In the genomic region with DNA sequence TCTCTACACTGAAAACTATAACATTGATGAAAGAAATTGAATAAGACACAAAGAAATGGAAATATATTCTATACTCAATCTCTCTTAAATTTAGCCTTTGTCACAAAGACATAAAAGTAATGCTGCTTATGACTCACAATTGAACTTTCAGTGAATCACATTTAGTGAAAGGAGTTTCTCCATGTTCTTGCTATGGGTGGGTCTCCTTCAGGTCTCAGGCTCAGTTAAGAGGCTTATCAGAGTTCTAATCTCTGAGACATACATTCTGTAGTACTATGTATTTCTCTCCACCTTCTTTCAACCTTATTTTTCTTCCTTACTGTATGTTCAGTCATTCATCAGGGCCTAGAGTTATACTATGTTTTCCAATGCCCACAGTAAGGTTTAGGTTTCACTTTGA, we compare ENCODE assay signal across 23 cellular contexts.
A peak's percentile ranks its signal among the peaks of the same experiment; 100 is the strongest.
DNase-seq lines count a peak whose midpoint lies in the region; ATAC-seq, FAIRE-seq and TF ChIP-seq lines count a peak whose summit lies in the region.
"Had no signal": no experiment of that assay in that cellular context is flagged by ENCODE, and none has a peak within 500 bp of the region (broad histone marks: within the 10 kb centered on the region; RNA-seq: fewer than 3 reads in every experiment).

No MANE protein-coding gene starts in this region.

- no peaks in the 10 kb centered on the region for H3K36me3 Mint-ChIP-seq in activated naive CD8-positive, alpha-beta T cell treated with anti-CD3 and anti-CD28 coated beads, Interleukin-2, amount 50 U/mL, for 24 hours (ENCODE audit: low read depth)
- H3K36me3 Mint-ChIP-seq in activated naive CD8-positive, alpha-beta T cell treated with anti-CD3 and anti-CD28 coated beads for 36 hours = no peaks in the 10 kb centered on the region
- H3K36me3 Mint-ChIP-seq in activated T-helper 17 cell treated with anti-CD3 and anti-CD28 coated beads, Interleukin-2, amount 50 U/mL, for 72 hours (ENCODE audit: low read depth) = no peaks in the 10 kb centered on the region
- H3K36me3 Mint-ChIP-seq: CD4-positive, CD25-positive, alpha-beta regulatory T cell had no signal

- H3K27me3 ChIP-seq in keratinocyte (ENCODE audit: control insufficient read depth, extremely low read depth, insufficient read depth, low read length) = no peaks in the 10 kb centered on the region
- H3K27me3 ChIP-seq: BE2C had no signal

- peaks cover 6% of the 10 kb centered on the region for H3K4me1 ChIP-seq in keratinocyte (ENCODE audit: control insufficient read depth, extremely low read depth, insufficient read depth, low read length)
- H3K4me1 ChIP-seq: BE2C had no signal

- H4K20me1 ChIP-seq in keratinocyte (ENCODE audit: control insufficient read depth, extremely low read depth, insufficient read depth, low read length) = no peaks in the 10 kb centered on the region

- dilution Hi-C loops in keratinocyte (cut with MboI; ENCODE audit: extremely low pct_ligation_motif_present, low sequenced_read_pairs) = no loop called here

- no peak for TF ChIP-seq CTCF in keratinocyte (optimal IDR thresholded peaks at IDR 0.05 in 1 of 3, IDR thresholded peaks at IDR 0.05 in 1 of 3, conservative IDR thresholded peaks at IDR 0.05 in 1 of 3; ENCODE audit: extremely low read depth in 1 of 3, insufficient read depth in 2 of 3, low read length in 3 of 3)

- no peak for DNase-seq in activated naive CD8-positive, alpha-beta T cell treated with anti-CD3 and anti-CD28 coated beads, Interleukin-2, amount 50 U/mL, for 24 hours
- no peak for DNase-seq in activated naive CD8-positive, alpha-beta T cell treated with anti-CD3 and anti-CD28 coated beads for 36 hours
- DNase-seq in NCI-H460 (ENCODE audit: extremely low read depth, low read depth) (peak; percentile 5), keratinocyte (ENCODE audit: low read depth, low spot score) (peak; percentile 17), GM12891 (ENCODE audit: insufficient read length, low spot score) (no peak)
- DNase-seq in activated CD8-positive, alpha-beta memory T cell treated with anti-CD3 and anti-CD28 coated beads for 24 hours = no peak
- DNase-seq: BE2C; CD4-positive, CD25-positive, alpha-beta regulatory T cell; EL; GF-D8; MM.1S; NCI-H1048; NCI-H1436; NCI-H187 treated with DMSO at 0.1 percent for 48 hours; NCI-H2107; NCI-H510A; NCI-H82; SHP77 had no signal

- H3K9me3 ChIP-seq in keratinocyte (ENCODE audit: control insufficient read depth, low read depth, low read length) = no peaks in the 10 kb centered on the region
- H3K9me3 ChIP-seq: BE2C had no signal

- no peak overlapping the region for H3K4me3 ChIP-seq in keratinocyte (ENCODE audit: control insufficient read depth in 2 of 3, extremely low read depth in 1 of 3, insufficient read depth in 2 of 3, low read depth in 1 of 3, low read length in 3 of 3)
- H3K4me3 ChIP-seq: K562 had no signal

- no peaks in the 10 kb centered on the region for H3K9me3 Mint-ChIP-seq in activated naive CD8-positive, alpha-beta T cell treated with anti-CD3 and anti-CD28 coated beads, Interleukin-2, amount 50 U/mL, for 24 hours
- no peaks in the 10 kb centered on the region for H3K9me3 Mint-ChIP-seq in activated naive CD8-positive, alpha-beta T cell treated with anti-CD3 and anti-CD28 coated beads for 36 hours
- H3K9me3 Mint-ChIP-seq in activated T-helper 17 cell treated with anti-CD3 and anti-CD28 coated beads, Interleukin-2, amount 50 U/mL, for 72 hours = no peaks in the 10 kb centered on the region

- H3K79me2 ChIP-seq in keratinocyte (ENCODE audit: control insufficient read depth, insufficient read depth, low read length) = no peaks in the 10 kb centered on the region

- no peak for TF ChIP-seq POLR2A in GM12891 (IDR thresholded peaks at IDR 0.05; ENCODE audit: low read depth, low read length)

- H3K27me3 Mint-ChIP-seq in activated naive CD8-positive, alpha-beta T cell treated with anti-CD3 and anti-CD28 coated beads, Interleukin-2, amount 50 U/mL, for 24 hours = peaks cover 4% of the 10 kb centered on the region
- H3K27me3 Mint-ChIP-seq in activated naive CD8-positive, alpha-beta T cell treated with anti-CD3 and anti-CD28 coated beads for 36 hours = peaks cover 19% of the 10 kb centered on the region
- H3K27me3 Mint-ChIP-seq in activated T-helper 17 cell treated with anti-CD3 and anti-CD28 coated beads, Interleukin-2, amount 50 U/mL, for 72 hours = peaks cover 8% of the 10 kb centered on the region

- H3K27ac Mint-ChIP-seq in activated naive CD8-positive, alpha-beta T cell treated with anti-CD3 and anti-CD28 coated beads, Interleukin-2, amount 50 U/mL, for 24 hours = no peak overlapping the region
- no peak overlapping the region for H3K27ac Mint-ChIP-seq in activated naive CD8-positive, alpha-beta T cell treated with anti-CD3 and anti-CD28 coated beads for 36 hours
- no peak overlapping the region for H3K27ac Mint-ChIP-seq in activated T-helper 17 cell treated with anti-CD3 and anti-CD28 coated beads, Interleukin-2, amount 50 U/mL, for 72 hours
- H3K27ac Mint-ChIP-seq: CD4-positive, CD25-positive, alpha-beta regulatory T cell had no signal

- peak; percentile 69 for ATAC-seq in activated naive CD8-positive, alpha-beta T cell treated with anti-CD3 and anti-CD28 coated beads, Interleukin-2, amount 50 U/mL, for 24 hours
- ATAC-seq in activated T-helper 17 cell treated with anti-CD3 and anti-CD28 coated beads, Interleukin-2, amount 50 U/mL, for 72 hours (replicated peaks) = peak; percentile 29
- no peak for ATAC-seq in GM19455 (IDR thresholded peaks at IDR 0.05; ENCODE audit: unreplicated experiment)
- ATAC-seq: HepG2, K562 had no signal

- H3K9me1 ChIP-seq in keratinocyte (ENCODE audit: control insufficient read depth, extremely low read depth, insufficient read depth, low read length) = no peaks in the 10 kb centered on the region

- H2AFZ ChIP-seq in keratinocyte (ENCODE audit: control insufficient read depth, low read length) = no peak overlapping the region

- no peaks in the 10 kb centered on the region for H3K36me3 ChIP-seq in keratinocyte (ENCODE audit: control insufficient read depth in 2 of 2, extremely low read depth in 1 of 2, insufficient read depth in 2 of 2, low read length in 2 of 2)
- H3K36me3 ChIP-seq: BE2C had no signal

- H3K4me2 ChIP-seq in keratinocyte (ENCODE audit: control insufficient read depth, extremely low read depth, insufficient read depth, low read depth, low read length) = peak overlapping the region; percentile 6

- no peak overlapping the region for H3K4me3 Mint-ChIP-seq in activated naive CD8-positive, alpha-beta T cell treated with anti-CD3 and anti-CD28 coated beads, Interleukin-2, amount 50 U/mL, for 24 hours
- no peak overlapping the region for H3K4me3 Mint-ChIP-seq in activated naive CD8-positive, alpha-beta T cell treated with anti-CD3 and anti-CD28 coated beads for 36 hours
- no peak overlapping the region for H3K4me3 Mint-ChIP-seq in activated T-helper 17 cell treated with anti-CD3 and anti-CD28 coated beads, Interleukin-2, amount 50 U/mL, for 72 hours
- H3K4me3 Mint-ChIP-seq: CD4-positive, CD25-positive, alpha-beta regulatory T cell had no signal

- H3K4me1 Mint-ChIP-seq in activated naive CD8-positive, alpha-beta T cell treated with anti-CD3 and anti-CD28 coated beads, Interleukin-2, amount 50 U/mL, for 24 hours = no peaks in the 10 kb centered on the region
- H3K4me1 Mint-ChIP-seq in activated naive CD8-positive, alpha-beta T cell treated with anti-CD3 and anti-CD28 coated beads for 36 hours = no peaks in the 10 kb centered on the region
- H3K4me1 Mint-ChIP-seq in activated T-helper 17 cell treated with anti-CD3 and anti-CD28 coated beads, Interleukin-2, amount 50 U/mL, for 72 hours = no peaks in the 10 kb centered on the region
- H3K4me1 Mint-ChIP-seq: CD4-positive, CD25-positive, alpha-beta regulatory T cell had no signal

- FAIRE-seq in keratinocyte (lab: Jason Lieb, UNC) = no peak
- FAIRE-seq in GM12891 (lab: Jason Lieb, UNC) = no peak
- FAIRE-seq: HepG2, K562, RCC 7860 had no signal

- H3K9ac ChIP-seq in keratinocyte (ENCODE audit: control insufficient read depth, extremely low read depth, insufficient read depth, low read length) = no peak overlapping the region

- H3K27ac ChIP-seq in keratinocyte (ENCODE audit: control insufficient read depth, insufficient read depth, low read length) = no peak overlapping the region

TF ChIP-seq in GM12891, 5 proteins besides CTCF, POLR2A, EP300 and RAD21:
- no peak for TF ChIP-seq POU2F2 (IDR thresholded peaks at IDR 0.05; ENCODE audit: low read depth, low read length)
- no peak for TF ChIP-seq SPI1 (IDR thresholded peaks at IDR 0.05; ENCODE audit: low read depth, low read length)
- TF ChIP-seq POLR2AphosphoS5 (IDR thresholded peaks at IDR 0.05; ENCODE audit: low read depth, low read length) = no peak

Comparison
In these comparisons a context has a peak if more than half of its experiments do, and no peak if none do; other contexts are left out.
1. DNase-seq: peak in NCI-H460 (single experiment) and keratinocyte (single experiment); none in activated naive CD8-positive, alpha-beta T cell treated with anti-CD3 and anti-CD28 coated beads, Interleukin-2, amount 50 U/mL, for 24 hours (single experiment), activated naive CD8-positive, alpha-beta T cell treated with anti-CD3 and anti-CD28 coated beads for 36 hours (single experiment), activated CD8-positive, alpha-beta memory T cell treated with anti-CD3 and anti-CD28 coated beads for 24 hours (single experiment) and GM12891 (single experiment).